Comparison of ENCODE assay signal across 15 cellular contexts in the genomic region with DNA sequence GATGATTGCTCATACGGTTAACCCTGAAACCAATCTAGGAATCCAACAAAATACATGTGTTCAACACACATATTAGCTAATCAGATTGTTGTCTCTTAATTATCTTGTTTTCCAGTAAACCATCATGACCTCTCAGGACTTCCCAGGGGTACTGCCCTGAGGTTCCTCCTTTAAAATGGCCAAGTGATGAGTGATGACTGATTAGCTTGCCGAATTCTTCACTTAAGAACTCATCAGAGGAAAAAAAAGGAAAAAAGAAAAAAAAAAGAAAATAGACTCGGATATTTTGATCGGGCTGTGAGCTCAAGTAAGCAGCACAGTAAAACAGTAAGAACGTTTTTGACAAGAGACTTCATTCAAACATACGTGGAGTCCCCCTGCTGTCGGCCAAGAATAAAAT. TPM values are rescaled to one million over a fixed set of nuclear protein-coding genes. Genes with fewer than 3 reads are reported as not detected.
DNase-seq lines count a peak whose midpoint lies in the region; ATAC-seq, FAIRE-seq and TF ChIP-seq lines count a peak whose summit lies in the region.
"Had no signal": no experiment of that assay in that cellular context is flagged by ENCODE, and none has a peak within 500 bp of the region (broad histone marks: within the 10 kb centered on the region; RNA-seq: fewer than 3 reads in every experiment).

No MANE protein-coding gene starts in this region.

- FAIRE-seq in K562 (lab: Jason Lieb, UNC) (no peak), urothelium cell line (lab: Jason Lieb, UNC) (peak; percentile 23)
- FAIRE-seq: A204.1, H54, HepG2, HTR-8/SVneo had no signal

- DNase-seq in K562 (ENCODE audit: extremely low read depth in 1 of 4, low spot score in 3 of 4) (no peak), fibroblast of mammary gland (ENCODE audit: low read depth) (peak; percentile 90), urothelium cell line (ENCODE audit: low spot score) (no peak), left lung (no peak)
- DNase-seq: BE2C, DMS53, GM23248 had no signal

- no peaks in the 10 kb centered on the region for H3K9me1 ChIP-seq in K562 (ENCODE audit: control insufficient read depth, insufficient read depth, low read length)

- no peak overlapping the region for H3K9ac ChIP-seq in K562 (ENCODE audit: insufficient read depth in 1 of 2, low read depth in 2 of 2, low read length in 2 of 2)
- H3K9ac ChIP-seq in muscle layer of colon (ENCODE audit: low read length): no peak overlapping the region
- H3K9ac ChIP-seq: GM23248 had no signal

- no peak; a peak in 1 of 4 replicates for TF ChIP-seq RAD21 in K562 (CRISPR knock-in tag; conservative IDR thresholded peaks at IDR 0.05 in 1 of 2, IDR thresholded peaks at IDR 0.05 in 1 of 2)

- intact Hi-C loops in K562 (cut with micrococcal nuclease): no loop called here
- intact Hi-C loops in left lung (cut with DNase I): no loop called here

- H3K27ac ChIP-seq in K562 (ENCODE audit: extremely low read depth, low read depth, low read length) (no peak overlapping the region), muscle layer of colon (ENCODE audit: low read depth, low read length) (peak overlapping the region; percentile 12), left lung (no peak overlapping the region)
- H3K27ac ChIP-seq: GM23248 had no signal

- no peaks in the 10 kb centered on the region for H3K36me3 ChIP-seq in K562 (ENCODE audit: control insufficient read depth, insufficient read depth, low read length)
- no peaks in the 10 kb centered on the region for H3K36me3 ChIP-seq in muscle layer of colon (ENCODE audit: insufficient read depth, low read length)
- no peaks in the 10 kb centered on the region for H3K36me3 ChIP-seq in left lung
- H3K36me3 ChIP-seq: BE2C had no signal

- H3K9me3 ChIP-seq in K562 (replicated peaks; ENCODE audit: control insufficient read depth, insufficient read depth, low read depth, low read length): no peaks in the 10 kb centered on the region
- no peaks in the 10 kb centered on the region for H3K9me3 ChIP-seq in muscle layer of colon (ENCODE audit: low read length)
- no peaks in the 10 kb centered on the region for H3K9me3 ChIP-seq in left lung
- H3K9me3 ChIP-seq: BE2C had no signal

- POLR2A ChIA-PET in K562 (lab: Yijun Ruan, JAX): interaction anchor here (1.0 to 1.4 kb wide), 3 partner anchors 9 to 17 kb away, joined by 3 to 4 read pairs (median 3); no protein-coding TSS in a partner anchor

- ATAC-seq in K562: no peak
- ATAC-seq in HG02870 (IDR thresholded peaks at IDR 0.05; ENCODE audit: unreplicated experiment): no peak
- ATAC-seq in left lung: no peak
- ATAC-seq in HG03039 (IDR thresholded peaks at IDR 0.05; ENCODE audit: unreplicated experiment): no peak
- ATAC-seq: HCT116, HepG2 had no signal

- BruUV-seq in K562 (replicated peaks; lab: Mats Ljungman, UMichigan): no TSS peak

- in situ Hi-C loops in K562 (cut with MboI): no loop called here

- no peaks in the 10 kb centered on the region for H3K4me1 ChIP-seq in K562 (replicated peaks in 1 of 2; ENCODE audit: control insufficient read depth in 2 of 2, insufficient read depth in 2 of 2, low read length in 2 of 2)
- H3K4me1 ChIP-seq in muscle layer of colon (ENCODE audit: insufficient read depth, low read length): peaks cover 37% of the 10 kb centered on the region
- H3K4me1 ChIP-seq in left lung: peaks cover 0 to 32% of the 10 kb centered on the region in 2 donors

- no peak overlapping the region for H3K4me2 ChIP-seq in K562 (ENCODE audit: insufficient read depth, low read length)

- H3K4me3 ChIP-seq in K562 (no peak overlapping the region), fibroblast of mammary gland (ENCODE audit: control insufficient read depth, low read depth, low read length) (no peak overlapping the region), muscle layer of colon (ENCODE audit: low read depth in 1 of 2, low read length in 2 of 2) (no peak overlapping the region), left lung (no peak overlapping the region)
- H3K4me3 ChIP-seq: GM23248 had no signal

- TF ChIP-seq EP300 in K562 (IDR thresholded peaks at IDR 0.05; ENCODE audit: low read length): no peak

- 0 out of 6 replicates have a peak, but pooled peaks of 1 of the 3 experiments have one; percentile 10 for TF ChIP-seq CTCF in K562 (IDR thresholded peaks at IDR 0.05 in 2 of 3, conservative IDR thresholded peaks at IDR 0.05 in 1 of 3; ENCODE audit: insufficient read depth in 2 of 3, low read depth in 1 of 3, low read length in 3 of 3)
- peak; percentile 3 for TF ChIP-seq CTCF in fibroblast of mammary gland (conservative IDR thresholded peaks at IDR 0.05; ENCODE audit: control insufficient read depth, insufficient read depth, low read depth, low read length)
- TF ChIP-seq CTCF in left lung (IDR thresholded peaks at IDR 0.05): no peak

- no peak for TF ChIP-seq POLR2A in K562 (conservative IDR thresholded peaks at IDR 0.05)

- peaks cover 53 to 55% of the 10 kb centered on the region in 2 experiments for H3K27me3 ChIP-seq in K562 (ENCODE audit: control insufficient read depth in 2 of 2, insufficient read depth in 2 of 2, low read length in 2 of 2)
- no peaks in the 10 kb centered on the region for H3K27me3 ChIP-seq in muscle layer of colon (ENCODE audit: control insufficient read depth in 1 of 2, insufficient read depth in 2 of 2, low read length in 2 of 2)
- H3K27me3 ChIP-seq in left lung: no peaks in the 10 kb centered on the region
- H3K27me3 ChIP-seq: BE2C had no signal

- WGBS in K562 (ENCODE audit: insufficient coverage, low coverage, missing lambda C conversion rate): 2% methylated on average over 7 of the region's 7 CpGs

- no peaks in the 10 kb centered on the region for H3K79me2 ChIP-seq in K562 (ENCODE audit: control insufficient read depth, insufficient read depth, low read length)

- CTCF ChIA-PET in K562 (lab: Yijun Ruan, JAX; ENCODE audit: low intra/inter-chr PET ratio): no interaction called here

- no peaks in the 10 kb centered on the region for H4K20me1 ChIP-seq in K562 (replicated peaks; ENCODE audit: control insufficient read depth, insufficient read depth, low read length)

- no peak overlapping the region for H2AFZ ChIP-seq in K562 (ENCODE audit: low read depth, low read length)
- H2AFZ ChIP-seq: GM23248 had no signal

TF ChIP-seq in K562, 482 proteins besides CTCF, POLR2A, EP300 and RAD21:
- TF ChIP-seq, protein P1, sequence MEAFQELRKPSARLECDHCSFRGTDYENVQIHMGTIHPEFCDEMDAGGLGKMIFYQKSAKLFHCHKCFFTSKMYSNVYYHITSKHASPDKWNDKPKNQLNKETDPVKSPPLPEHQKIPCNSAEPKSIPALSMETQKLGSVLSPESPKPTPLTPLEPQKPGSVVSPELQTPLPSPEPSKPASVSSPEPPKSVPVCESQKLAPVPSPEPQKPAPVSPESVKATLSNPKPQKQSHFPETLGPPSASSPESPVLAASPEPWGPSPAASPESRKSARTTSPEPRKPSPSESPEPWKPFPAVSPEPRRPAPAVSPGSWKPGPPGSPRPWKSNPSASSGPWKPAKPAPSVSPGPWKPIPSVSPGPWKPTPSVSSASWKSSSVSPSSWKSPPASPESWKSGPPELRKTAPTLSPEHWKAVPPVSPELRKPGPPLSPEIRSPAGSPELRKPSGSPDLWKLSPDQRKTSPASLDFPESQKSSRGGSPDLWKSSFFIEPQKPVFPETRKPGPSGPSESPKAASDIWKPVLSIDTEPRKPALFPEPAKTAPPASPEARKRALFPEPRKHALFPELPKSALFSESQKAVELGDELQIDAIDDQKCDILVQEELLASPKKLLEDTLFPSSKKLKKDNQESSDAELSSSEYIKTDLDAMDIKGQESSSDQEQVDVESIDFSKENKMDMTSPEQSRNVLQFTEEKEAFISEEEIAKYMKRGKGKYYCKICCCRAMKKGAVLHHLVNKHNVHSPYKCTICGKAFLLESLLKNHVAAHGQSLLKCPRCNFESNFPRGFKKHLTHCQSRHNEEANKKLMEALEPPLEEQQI (IDR thresholded peaks at IDR 0.05): no peak
- TF ChIP-seq, protein P2, sequence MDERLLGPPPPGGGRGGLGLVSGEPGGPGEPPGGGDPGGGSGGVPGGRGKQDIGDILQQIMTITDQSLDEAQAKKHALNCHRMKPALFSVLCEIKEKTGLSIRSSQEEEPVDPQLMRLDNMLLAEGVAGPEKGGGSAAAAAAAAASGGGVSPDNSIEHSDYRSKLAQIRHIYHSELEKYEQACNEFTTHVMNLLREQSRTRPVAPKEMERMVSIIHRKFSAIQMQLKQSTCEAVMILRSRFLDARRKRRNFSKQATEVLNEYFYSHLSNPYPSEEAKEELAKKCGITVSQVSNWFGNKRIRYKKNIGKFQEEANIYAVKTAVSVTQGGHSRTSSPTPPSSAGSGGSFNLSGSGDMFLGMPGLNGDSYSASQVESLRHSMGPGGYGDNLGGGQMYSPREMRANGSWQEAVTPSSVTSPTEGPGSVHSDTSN (CRISPR knock-in tag; IDR thresholded peaks at IDR 0.05; ENCODE audit: low read depth): no peak
- TF ChIP-seq, protein P2 (tag; conservative IDR thresholded peaks at IDR 0.05; ENCODE audit: low read depth): 0 out of 2 replicates have a peak, but pooled peaks have one; percentile 20

RNA-seq across cellular contexts. Expression of a gene that starts 40.7 kb away (rescaled TPM):
- total RNA-seq in K562 (2011; cell fraction: chromatin; rRNA removed; ENCODE audit: low replicate concordance): not detected in 2 replicates
- total RNA-seq in K562 (2011; cell fraction: nucleolus; rRNA removed): not detected in 2 replicates
- total RNA-seq in K562 (2011; cell fraction: nucleoplasm; rRNA removed): not detected in 2 replicates
- 0.04 TPM in 1 of 2 replicates, not detected in the other for total RNA-seq in K562 (2014; rRNA removed)
- not detected in 2 replicates for total RNA-seq in K562 (2014; rRNA removed; fragmentation: Illumina TruSeq; extraction: Trizol)
- total RNA-seq in K562 (2015; rRNA removed; fragmentation: Illumina TruSeq; extraction: Trizol): not detected in 2 replicates
- 0.04 TPM in 2 replicates for total RNA-seq in K562 (2021)
- polyA plus RNA-seq in K562 (2011; rRNA removed): not detected in 2 replicates
- not detected in 2 replicates for polyA plus RNA-seq in K562 (2011; cell fraction: cytosol; rRNA removed)
- polyA plus RNA-seq in K562 (2011; cell fraction: nucleus; rRNA removed): not detected in 2 replicates
- polyA plus RNA-seq in K562 (2012): 0.04 TPM in 1 of 2 replicates, not detected in the other
- not detected in 2 replicates for polyA plus RNA-seq in K562 (2014; fragmentation: Illumina TruSeq; extraction: Trizol)
- polyA plus RNA-seq in K562 (2014; fragmentation: Nextera tagmentation; extraction: Ambion mirVana): not detected
- polyA plus RNA-seq in K562 (2014; rRNA removed): not detected in 2 replicates
- polyA minus RNA-seq in K562 (2011; rRNA and poly(A)+ RNA removed): not detected in 2 replicates
- polyA minus RNA-seq in K562 (2011; cell fraction: cytosol; rRNA and poly(A)+ RNA removed): not detected in 2 replicates
- not detected in 2 replicates for polyA minus RNA-seq in K562 (2011; cell fraction: nucleus; rRNA and poly(A)+ RNA removed)
- total RNA-seq in left lung: 10 to 100 TPM; 32.9 to 45.2 TPM

Comparison
In these comparisons a context has a peak if more than half of its experiments do, and no peak if none do; other contexts are left out.
1. RNA of a gene that starts 40.7 kb away (total RNA-seq): 32.9 to 45.2 TPM in left lung; 0.04 TPM in K562; every median in the first group is over 10 times any median in the second.